In the genomic region with DNA sequence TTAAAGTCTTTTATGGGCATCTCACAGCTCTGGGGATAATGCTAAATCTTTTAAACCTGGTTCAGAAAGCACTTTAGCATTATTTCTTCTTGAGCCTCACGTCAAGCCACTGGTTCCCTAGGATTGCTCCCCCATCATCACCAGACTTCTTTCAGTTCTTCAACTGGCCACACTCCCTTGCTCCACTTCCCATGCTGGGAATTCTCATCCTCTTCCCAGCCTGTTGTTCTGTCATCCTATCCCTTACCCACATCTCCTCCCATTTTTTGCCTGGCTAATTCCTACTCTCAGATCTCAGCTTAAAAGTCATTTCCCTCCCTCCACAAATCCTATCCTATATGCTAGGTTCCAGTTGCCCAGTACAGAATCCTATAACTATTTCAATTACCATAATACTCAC, we compare ENCODE assay signal across 1 cellular context.
TF ChIP-seq lines count a peak whose summit lies in the region.

No MANE protein-coding gene starts in this region.

TF ChIP-seq in HepG2, 621 proteins besides CTCF, POLR2A, EP300 and RAD21 (continued from another document):
- TF ChIP-seq, protein P1, sequence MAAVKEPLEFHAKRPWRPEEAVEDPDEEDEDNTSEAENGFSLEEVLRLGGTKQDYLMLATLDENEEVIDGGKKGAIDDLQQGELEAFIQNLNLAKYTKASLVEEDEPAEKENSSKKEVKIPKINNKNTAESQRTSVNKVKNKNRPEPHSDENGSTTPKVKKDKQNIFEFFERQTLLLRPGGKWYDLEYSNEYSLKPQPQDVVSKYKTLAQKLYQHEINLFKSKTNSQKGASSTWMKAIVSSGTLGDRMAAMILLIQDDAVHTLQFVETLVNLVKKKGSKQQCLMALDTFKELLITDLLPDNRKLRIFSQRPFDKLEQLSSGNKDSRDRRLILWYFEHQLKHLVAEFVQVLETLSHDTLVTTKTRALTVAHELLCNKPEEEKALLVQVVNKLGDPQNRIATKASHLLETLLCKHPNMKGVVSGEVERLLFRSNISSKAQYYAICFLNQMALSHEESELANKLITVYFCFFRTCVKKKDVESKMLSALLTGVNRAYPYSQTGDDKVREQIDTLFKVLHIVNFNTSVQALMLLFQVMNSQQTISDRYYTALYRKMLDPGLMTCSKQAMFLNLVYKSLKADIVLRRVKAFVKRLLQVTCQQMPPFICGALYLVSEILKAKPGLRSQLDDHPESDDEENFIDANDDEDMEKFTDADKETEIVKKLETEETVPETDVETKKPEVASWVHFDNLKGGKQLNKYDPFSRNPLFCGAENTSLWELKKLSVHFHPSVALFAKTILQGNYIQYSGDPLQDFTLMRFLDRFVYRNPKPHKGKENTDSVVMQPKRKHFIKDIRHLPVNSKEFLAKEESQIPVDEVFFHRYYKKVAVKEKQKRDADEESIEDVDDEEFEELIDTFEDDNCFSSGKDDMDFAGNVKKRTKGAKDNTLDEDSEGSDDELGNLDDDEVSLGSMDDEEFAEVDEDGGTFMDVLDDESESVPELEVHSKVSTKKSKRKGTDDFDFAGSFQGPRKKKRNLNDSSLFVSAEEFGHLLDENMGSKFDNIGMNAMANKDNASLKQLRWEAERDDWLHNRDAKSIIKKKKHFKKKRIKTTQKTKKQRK (IDR thresholded peaks at IDR 0.05; ENCODE audit: low read length), result no peak
- no peak for TF ChIP-seq KAT7 (CRISPR knock-in tag; IDR thresholded peaks at IDR 0.05; ENCODE audit: borderline replicate concordance)
- TF ChIP-seq, protein P2, sequence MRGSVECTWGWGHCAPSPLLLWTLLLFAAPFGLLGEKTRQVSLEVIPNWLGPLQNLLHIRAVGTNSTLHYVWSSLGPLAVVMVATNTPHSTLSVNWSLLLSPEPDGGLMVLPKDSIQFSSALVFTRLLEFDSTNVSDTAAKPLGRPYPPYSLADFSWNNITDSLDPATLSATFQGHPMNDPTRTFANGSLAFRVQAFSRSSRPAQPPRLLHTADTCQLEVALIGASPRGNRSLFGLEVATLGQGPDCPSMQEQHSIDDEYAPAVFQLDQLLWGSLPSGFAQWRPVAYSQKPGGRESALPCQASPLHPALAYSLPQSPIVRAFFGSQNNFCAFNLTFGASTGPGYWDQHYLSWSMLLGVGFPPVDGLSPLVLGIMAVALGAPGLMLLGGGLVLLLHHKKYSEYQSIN (CRISPR knock-in tag; IDR thresholded peaks at IDR 0.05; ENCODE audit: borderline replicate concordance), result no peak
- TF ChIP-seq, protein P3, sequence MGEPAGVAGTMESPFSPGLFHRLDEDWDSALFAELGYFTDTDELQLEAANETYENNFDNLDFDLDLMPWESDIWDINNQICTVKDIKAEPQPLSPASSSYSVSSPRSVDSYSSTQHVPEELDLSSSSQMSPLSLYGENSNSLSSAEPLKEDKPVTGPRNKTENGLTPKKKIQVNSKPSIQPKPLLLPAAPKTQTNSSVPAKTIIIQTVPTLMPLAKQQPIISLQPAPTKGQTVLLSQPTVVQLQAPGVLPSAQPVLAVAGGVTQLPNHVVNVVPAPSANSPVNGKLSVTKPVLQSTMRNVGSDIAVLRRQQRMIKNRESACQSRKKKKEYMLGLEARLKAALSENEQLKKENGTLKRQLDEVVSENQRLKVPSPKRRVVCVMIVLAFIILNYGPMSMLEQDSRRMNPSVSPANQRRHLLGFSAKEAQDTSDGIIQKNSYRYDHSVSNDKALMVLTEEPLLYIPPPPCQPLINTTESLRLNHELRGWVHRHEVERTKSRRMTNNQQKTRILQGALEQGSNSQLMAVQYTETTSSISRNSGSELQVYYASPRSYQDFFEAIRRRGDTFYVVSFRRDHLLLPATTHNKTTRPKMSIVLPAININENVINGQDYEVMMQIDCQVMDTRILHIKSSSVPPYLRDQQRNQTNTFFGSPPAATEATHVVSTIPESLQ (CRISPR knock-in tag; conservative IDR thresholded peaks at IDR 0.05), result no peak
- no peak for TF ChIP-seq ZNF792 (CRISPR knock-in tag; IDR thresholded peaks at IDR 0.05)
- no peak for TF ChIP-seq ZNF253 (CRISPR knock-in tag; IDR thresholded peaks at IDR 0.05; ENCODE audit: borderline replicate concordance)
- TF ChIP-seq ZMYM2 (CRISPR knock-in tag; IDR thresholded peaks at IDR 0.05), result no peak
- TF ChIP-seq, protein P4, sequence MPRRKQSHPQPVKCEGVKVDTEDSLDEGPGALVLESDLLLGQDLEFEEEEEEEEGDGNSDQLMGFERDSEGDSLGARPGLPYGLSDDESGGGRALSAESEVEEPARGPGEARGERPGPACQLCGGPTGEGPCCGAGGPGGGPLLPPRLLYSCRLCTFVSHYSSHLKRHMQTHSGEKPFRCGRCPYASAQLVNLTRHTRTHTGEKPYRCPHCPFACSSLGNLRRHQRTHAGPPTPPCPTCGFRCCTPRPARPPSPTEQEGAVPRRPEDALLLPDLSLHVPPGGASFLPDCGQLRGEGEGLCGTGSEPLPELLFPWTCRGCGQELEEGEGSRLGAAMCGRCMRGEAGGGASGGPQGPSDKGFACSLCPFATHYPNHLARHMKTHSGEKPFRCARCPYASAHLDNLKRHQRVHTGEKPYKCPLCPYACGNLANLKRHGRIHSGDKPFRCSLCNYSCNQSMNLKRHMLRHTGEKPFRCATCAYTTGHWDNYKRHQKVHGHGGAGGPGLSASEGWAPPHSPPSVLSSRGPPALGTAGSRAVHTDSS (CRISPR knock-in tag; conservative IDR thresholded peaks at IDR 0.05), result no peak
- TF ChIP-seq GFI1 (CRISPR knock-in tag; IDR thresholded peaks at IDR 0.05; ENCODE audit: borderline replicate concordance), result no peak
- TF ChIP-seq ZBTB8A (CRISPR knock-in tag; IDR thresholded peaks at IDR 0.05; ENCODE audit: borderline replicate concordance, low read depth), result no peak
- no peak for TF ChIP-seq ZNF83 (CRISPR knock-in tag; IDR thresholded peaks at IDR 0.05; ENCODE audit: borderline replicate concordance)
- TF ChIP-seq, protein P5, sequence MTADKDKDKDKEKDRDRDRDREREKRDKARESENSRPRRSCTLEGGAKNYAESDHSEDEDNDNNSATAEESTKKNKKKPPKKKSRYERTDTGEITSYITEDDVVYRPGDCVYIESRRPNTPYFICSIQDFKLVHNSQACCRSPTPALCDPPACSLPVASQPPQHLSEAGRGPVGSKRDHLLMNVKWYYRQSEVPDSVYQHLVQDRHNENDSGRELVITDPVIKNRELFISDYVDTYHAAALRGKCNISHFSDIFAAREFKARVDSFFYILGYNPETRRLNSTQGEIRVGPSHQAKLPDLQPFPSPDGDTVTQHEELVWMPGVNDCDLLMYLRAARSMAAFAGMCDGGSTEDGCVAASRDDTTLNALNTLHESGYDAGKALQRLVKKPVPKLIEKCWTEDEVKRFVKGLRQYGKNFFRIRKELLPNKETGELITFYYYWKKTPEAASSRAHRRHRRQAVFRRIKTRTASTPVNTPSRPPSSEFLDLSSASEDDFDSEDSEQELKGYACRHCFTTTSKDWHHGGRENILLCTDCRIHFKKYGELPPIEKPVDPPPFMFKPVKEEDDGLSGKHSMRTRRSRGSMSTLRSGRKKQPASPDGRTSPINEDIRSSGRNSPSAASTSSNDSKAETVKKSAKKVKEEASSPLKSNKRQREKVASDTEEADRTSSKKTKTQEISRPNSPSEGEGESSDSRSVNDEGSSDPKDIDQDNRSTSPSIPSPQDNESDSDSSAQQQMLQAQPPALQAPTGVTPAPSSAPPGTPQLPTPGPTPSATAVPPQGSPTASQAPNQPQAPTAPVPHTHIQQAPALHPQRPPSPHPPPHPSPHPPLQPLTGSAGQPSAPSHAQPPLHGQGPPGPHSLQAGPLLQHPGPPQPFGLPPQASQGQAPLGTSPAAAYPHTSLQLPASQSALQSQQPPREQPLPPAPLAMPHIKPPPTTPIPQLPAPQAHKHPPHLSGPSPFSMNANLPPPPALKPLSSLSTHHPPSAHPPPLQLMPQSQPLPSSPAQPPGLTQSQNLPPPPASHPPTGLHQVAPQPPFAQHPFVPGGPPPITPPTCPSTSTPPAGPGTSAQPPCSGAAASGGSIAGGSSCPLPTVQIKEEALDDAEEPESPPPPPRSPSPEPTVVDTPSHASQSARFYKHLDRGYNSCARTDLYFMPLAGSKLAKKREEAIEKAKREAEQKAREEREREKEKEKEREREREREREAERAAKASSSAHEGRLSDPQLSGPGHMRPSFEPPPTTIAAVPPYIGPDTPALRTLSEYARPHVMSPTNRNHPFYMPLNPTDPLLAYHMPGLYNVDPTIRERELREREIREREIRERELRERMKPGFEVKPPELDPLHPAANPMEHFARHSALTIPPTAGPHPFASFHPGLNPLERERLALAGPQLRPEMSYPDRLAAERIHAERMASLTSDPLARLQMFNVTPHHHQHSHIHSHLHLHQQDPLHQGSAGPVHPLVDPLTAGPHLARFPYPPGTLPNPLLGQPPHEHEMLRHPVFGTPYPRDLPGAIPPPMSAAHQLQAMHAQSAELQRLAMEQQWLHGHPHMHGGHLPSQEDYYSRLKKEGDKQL (CRISPR knock-in tag; IDR thresholded peaks at IDR 0.05; ENCODE audit: low read depth), result no peak
- TF ChIP-seq, protein P6, sequence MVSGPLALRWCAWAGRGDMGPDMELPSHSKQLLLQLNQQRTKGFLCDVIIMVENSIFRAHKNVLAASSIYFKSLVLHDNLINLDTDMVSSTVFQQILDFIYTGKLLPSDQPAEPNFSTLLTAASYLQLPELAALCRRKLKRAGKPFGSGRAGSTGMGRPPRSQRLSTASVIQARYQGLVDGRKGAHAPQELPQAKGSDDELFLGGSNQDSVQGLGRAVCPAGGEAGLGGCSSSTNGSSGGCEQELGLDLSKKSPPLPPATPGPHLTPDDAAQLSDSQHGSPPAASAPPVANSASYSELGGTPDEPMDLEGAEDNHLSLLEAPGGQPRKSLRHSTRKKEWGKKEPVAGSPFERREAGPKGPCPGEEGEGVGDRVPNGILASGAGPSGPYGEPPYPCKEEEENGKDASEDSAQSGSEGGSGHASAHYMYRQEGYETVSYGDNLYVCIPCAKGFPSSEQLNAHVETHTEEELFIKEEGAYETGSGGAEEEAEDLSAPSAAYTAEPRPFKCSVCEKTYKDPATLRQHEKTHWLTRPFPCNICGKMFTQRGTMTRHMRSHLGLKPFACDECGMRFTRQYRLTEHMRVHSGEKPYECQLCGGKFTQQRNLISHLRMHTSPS (CRISPR knock-in tag; IDR thresholded peaks at IDR 0.05; ENCODE audit: low read depth), result no peak
- no peak for TF ChIP-seq KDM5B (CRISPR knock-in tag; IDR thresholded peaks at IDR 0.05; ENCODE audit: borderline replicate concordance)
- no peak for TF ChIP-seq EHMT2 (IDR thresholded peaks at IDR 0.05; ENCODE audit: borderline replicate concordance, low read depth, low read length)
- no peak for TF ChIP-seq KDM4B (CRISPR knock-in tag; IDR thresholded peaks at IDR 0.05)
TF ChIP-seq in HepG2: peak in this region for 0.
